In genomic region chr1:115838426-115838804, GRCh38 we compare ENCODE assay signal across 2 cellular contexts.
TF ChIP-seq lines count a peak whose summit lies in the region.

No MANE protein-coding gene starts in this region.

TF ChIP-seq in GM23338, 12 proteins besides CTCF, POLR2A, EP300 and RAD21:
- TF ChIP-seq ZNF114 (CRISPR knock-in tag; IDR thresholded peaks at IDR 0.05) = no peak
- TF ChIP-seq REST (IDR thresholded peaks at IDR 0.05; ENCODE audit: unreplicated experiment) = no peak
- TF ChIP-seq ZNF331 (CRISPR knock-in tag; IDR thresholded peaks at IDR 0.05; ENCODE audit: low read depth) = no peak
- TF ChIP-seq CREB1 (CRISPR knock-in tag; IDR thresholded peaks at IDR 0.05; ENCODE audit: low read depth) = no peak
- TF ChIP-seq STAT1 (IDR thresholded peaks at IDR 0.05; ENCODE audit: unreplicated experiment) = no peak
- no peak for TF ChIP-seq EZH2phosphoT487 (IDR thresholded peaks at IDR 0.05; ENCODE audit: unreplicated experiment)
- no peak for TF ChIP-seq NANOG (IDR thresholded peaks at IDR 0.05; ENCODE audit: borderline replicate concordance)
- no peak for TF ChIP-seq ETS1 (IDR thresholded peaks at IDR 0.05)
- no peak for TF ChIP-seq ZNF462 (CRISPR knock-in tag; IDR thresholded peaks at IDR 0.05)
- TF ChIP-seq POLR2AphosphoS5 (IDR thresholded peaks at IDR 0.05; ENCODE audit: low read depth) = no peak
- TF ChIP-seq EZH2 (IDR thresholded peaks at IDR 0.05; ENCODE audit: low read depth, unreplicated experiment) = no peak
- TF ChIP-seq JUNB (IDR thresholded peaks at IDR 0.05; ENCODE audit: unreplicated experiment) = no peak

TF ChIP-seq in HepG2, 621 proteins besides CTCF, POLR2A, EP300 and RAD21:
- TF ChIP-seq, protein P1, sequence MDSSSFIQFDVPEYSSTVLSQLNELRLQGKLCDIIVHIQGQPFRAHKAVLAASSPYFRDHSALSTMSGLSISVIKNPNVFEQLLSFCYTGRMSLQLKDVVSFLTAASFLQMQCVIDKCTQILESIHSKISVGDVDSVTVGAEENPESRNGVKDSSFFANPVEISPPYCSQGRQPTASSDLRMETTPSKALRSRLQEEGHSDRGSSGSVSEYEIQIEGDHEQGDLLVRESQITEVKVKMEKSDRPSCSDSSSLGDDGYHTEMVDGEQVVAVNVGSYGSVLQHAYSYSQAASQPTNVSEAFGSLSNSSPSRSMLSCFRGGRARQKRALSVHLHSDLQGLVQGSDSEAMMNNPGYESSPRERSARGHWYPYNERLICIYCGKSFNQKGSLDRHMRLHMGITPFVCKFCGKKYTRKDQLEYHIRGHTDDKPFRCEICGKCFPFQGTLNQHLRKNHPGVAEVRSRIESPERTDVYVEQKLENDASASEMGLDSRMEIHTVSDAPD (CRISPR knock-in tag; IDR thresholded peaks at IDR 0.05) = no peak
- TF ChIP-seq NR3C1 (CRISPR knock-in tag; IDR thresholded peaks at IDR 0.05) (no peak), ZNF792 (CRISPR knock-in tag; IDR thresholded peaks at IDR 0.05) (no peak), TOE1 (CRISPR knock-in tag; IDR thresholded peaks at IDR 0.05) (no peak), GFI1 (CRISPR knock-in tag; IDR thresholded peaks at IDR 0.05; ENCODE audit: borderline replicate concordance) (no peak), ATF7-NPFF (CRISPR knock-in tag; IDR thresholded peaks at IDR 0.05; ENCODE audit: low read depth) (no peak), ZNF225 (CRISPR knock-in tag; IDR thresholded peaks at IDR 0.05) (no peak), ZNF431 (CRISPR knock-in tag; IDR thresholded peaks at IDR 0.05; ENCODE audit: borderline replicate concordance, low read depth) (no peak)
